1 cellular context compared by ENCODE assay signal in the genomic region with DNA sequence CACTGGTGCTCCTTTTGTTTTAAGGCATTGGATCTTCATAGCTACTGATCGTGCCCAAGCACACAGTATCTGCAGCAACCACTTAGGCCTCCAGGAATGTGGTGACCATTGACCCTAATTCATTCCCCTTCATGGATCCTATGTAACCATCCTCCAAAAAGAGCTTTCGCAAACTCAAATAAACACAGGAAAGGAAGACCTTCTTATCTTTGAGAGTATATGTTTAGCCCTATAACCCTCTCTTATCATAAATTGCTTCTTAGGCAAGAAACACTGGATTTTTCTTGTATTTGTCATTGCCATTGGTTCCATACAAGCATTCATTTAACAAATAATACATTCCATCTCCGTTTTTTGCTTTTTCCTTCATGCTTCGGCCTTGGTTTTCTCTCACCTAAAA.
TF ChIP-seq lines count a peak whose summit lies in the region.

No MANE protein-coding gene starts in this region.

TF ChIP-seq in HepG2, 621 proteins besides CTCF, POLR2A, EP300 and RAD21 (continued from another document and continues in another):
- TF ChIP-seq, protein P1, sequence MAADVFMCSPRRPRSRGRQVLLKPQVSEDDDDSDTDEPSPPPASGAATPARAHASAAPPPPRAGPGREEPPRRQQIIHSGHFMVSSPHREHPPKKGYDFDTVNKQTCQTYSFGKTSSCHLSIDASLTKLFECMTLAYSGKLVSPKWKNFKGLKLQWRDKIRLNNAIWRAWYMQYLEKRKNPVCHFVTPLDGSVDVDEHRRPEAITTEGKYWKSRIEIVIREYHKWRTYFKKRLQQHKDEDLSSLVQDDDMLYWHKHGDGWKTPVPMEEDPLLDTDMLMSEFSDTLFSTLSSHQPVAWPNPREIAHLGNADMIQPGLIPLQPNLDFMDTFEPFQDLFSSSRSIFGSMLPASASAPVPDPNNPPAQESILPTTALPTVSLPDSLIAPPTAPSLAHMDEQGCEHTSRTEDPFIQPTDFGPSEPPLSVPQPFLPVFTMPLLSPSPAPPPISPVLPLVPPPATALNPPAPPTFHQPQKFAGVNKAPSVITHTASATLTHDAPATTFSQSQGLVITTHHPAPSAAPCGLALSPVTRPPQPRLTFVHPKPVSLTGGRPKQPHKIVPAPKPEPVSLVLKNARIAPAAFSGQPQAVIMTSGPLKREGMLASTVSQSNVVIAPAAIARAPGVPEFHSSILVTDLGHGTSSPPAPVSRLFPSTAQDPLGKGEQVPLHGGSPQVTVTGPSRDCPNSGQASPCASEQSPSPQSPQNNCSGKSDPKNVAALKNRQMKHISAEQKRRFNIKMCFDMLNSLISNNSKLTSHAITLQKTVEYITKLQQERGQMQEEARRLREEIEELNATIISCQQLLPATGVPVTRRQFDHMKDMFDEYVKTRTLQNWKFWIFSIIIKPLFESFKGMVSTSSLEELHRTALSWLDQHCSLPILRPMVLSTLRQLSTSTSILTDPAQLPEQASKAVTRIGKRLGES (CRISPR knock-in tag; IDR thresholded peaks at IDR 0.05; ENCODE audit: borderline replicate concordance) = no peak
- TF ChIP-seq ZNF792 (CRISPR knock-in tag; IDR thresholded peaks at IDR 0.05) (no peak), RFX1 (IDR thresholded peaks at IDR 0.05) (no peak), MEIS1 (CRISPR knock-in tag; IDR thresholded peaks at IDR 0.05; ENCODE audit: borderline replicate concordance) (no peak), ZBTB3 (CRISPR knock-in tag; IDR thresholded peaks at IDR 0.05; ENCODE audit: borderline replicate concordance, low read depth) (0 out of 2 replicates have a peak, but pooled peaks have one; percentile 43), ZNF260 (CRISPR knock-in tag; IDR thresholded peaks at IDR 0.05; ENCODE audit: borderline replicate concordance, low read depth) (no peak), JUND (CRISPR knock-in tag; IDR thresholded peaks at IDR 0.05) (peak; percentile 64; the same call in 1 of the 2 replicates), SMAD3 (CRISPR knock-in tag; IDR thresholded peaks at IDR 0.05) (no peak), KDM5B (CRISPR knock-in tag; IDR thresholded peaks at IDR 0.05; ENCODE audit: borderline replicate concordance) (no peak), ZNF746 (CRISPR knock-in tag; IDR thresholded peaks at IDR 0.05) (no peak), ZBTB8A (CRISPR knock-in tag; IDR thresholded peaks at IDR 0.05; ENCODE audit: borderline replicate concordance, low read depth) (no peak), KDM5A (IDR thresholded peaks at IDR 0.05; ENCODE audit: borderline replicate concordance, low read length) (no peak), U2AF2 (IDR thresholded peaks at IDR 0.05; ENCODE audit: low read depth, low read length) (no peak), HDAC1 (CRISPR knock-in tag; IDR thresholded peaks at IDR 0.05) (peak; percentile 58; the same call in 1 of the 2 replicates), CBFB (CRISPR knock-in tag; IDR thresholded peaks at IDR 0.05) (0 out of 2 replicates have a peak, but pooled peaks have one; percentile 40), FOXA3 (CRISPR knock-in tag; IDR thresholded peaks at IDR 0.05) (peak; percentile 79), TEAD3 (CRISPR knock-in tag; optimal IDR thresholded peaks at IDR 0.05; ENCODE audit: borderline replicate concordance) (peak; percentile 97), ZSCAN31 (CRISPR knock-in tag; IDR thresholded peaks at IDR 0.05; ENCODE audit: low read depth) (no peak), KLF6 (CRISPR knock-in tag; IDR thresholded peaks at IDR 0.05) (no peak), ZNF143 (CRISPR knock-in tag; IDR thresholded peaks at IDR 0.05) (no peak), ZNF7 (CRISPR knock-in tag; IDR thresholded peaks at IDR 0.05) (no peak), NFYB (CRISPR knock-in tag; IDR thresholded peaks at IDR 0.05) (no peak), SALL1 (CRISPR knock-in tag; IDR thresholded peaks at IDR 0.05) (peak; percentile 67; the same call in 1 of the 2 replicates), ZNF160 (CRISPR knock-in tag; IDR thresholded peaks at IDR 0.05) (no peak), ZIK1 (CRISPR knock-in tag; IDR thresholded peaks at IDR 0.05; ENCODE audit: borderline replicate concordance, low read depth) (no peak), ZNF615 (CRISPR knock-in tag; IDR thresholded peaks at IDR 0.05; ENCODE audit: borderline replicate concordance) (no peak), TP53 (CRISPR knock-in tag; conservative IDR thresholded peaks at IDR 0.05) (no peak), ZMYM2 (CRISPR knock-in tag; IDR thresholded peaks at IDR 0.05) (no peak), MIER2 (CRISPR knock-in tag; IDR thresholded peaks at IDR 0.05) (peak; percentile 55; the same call in 1 of the 2 replicates), PPARG (CRISPR knock-in tag; conservative IDR thresholded peaks at IDR 0.05) (peak; percentile 92), ZNF768 (CRISPR knock-in tag; IDR thresholded peaks at IDR 0.05) (no peak), GABPB1 (CRISPR knock-in tag; IDR thresholded peaks at IDR 0.05) (no peak), NR2C2 (CRISPR knock-in tag; IDR thresholded peaks at IDR 0.05; ENCODE audit: borderline replicate concordance) (peak; percentile 69; the same call in 1 of the 2 replicates), HNRNPH1 (optimal IDR thresholded peaks at IDR 0.05; ENCODE audit: low read depth, low read length) (no peak), FOXJ3 (CRISPR knock-in tag; IDR thresholded peaks at IDR 0.05; ENCODE audit: borderline replicate concordance) (peak; percentile 89)
- TF ChIP-seq, protein P2, sequence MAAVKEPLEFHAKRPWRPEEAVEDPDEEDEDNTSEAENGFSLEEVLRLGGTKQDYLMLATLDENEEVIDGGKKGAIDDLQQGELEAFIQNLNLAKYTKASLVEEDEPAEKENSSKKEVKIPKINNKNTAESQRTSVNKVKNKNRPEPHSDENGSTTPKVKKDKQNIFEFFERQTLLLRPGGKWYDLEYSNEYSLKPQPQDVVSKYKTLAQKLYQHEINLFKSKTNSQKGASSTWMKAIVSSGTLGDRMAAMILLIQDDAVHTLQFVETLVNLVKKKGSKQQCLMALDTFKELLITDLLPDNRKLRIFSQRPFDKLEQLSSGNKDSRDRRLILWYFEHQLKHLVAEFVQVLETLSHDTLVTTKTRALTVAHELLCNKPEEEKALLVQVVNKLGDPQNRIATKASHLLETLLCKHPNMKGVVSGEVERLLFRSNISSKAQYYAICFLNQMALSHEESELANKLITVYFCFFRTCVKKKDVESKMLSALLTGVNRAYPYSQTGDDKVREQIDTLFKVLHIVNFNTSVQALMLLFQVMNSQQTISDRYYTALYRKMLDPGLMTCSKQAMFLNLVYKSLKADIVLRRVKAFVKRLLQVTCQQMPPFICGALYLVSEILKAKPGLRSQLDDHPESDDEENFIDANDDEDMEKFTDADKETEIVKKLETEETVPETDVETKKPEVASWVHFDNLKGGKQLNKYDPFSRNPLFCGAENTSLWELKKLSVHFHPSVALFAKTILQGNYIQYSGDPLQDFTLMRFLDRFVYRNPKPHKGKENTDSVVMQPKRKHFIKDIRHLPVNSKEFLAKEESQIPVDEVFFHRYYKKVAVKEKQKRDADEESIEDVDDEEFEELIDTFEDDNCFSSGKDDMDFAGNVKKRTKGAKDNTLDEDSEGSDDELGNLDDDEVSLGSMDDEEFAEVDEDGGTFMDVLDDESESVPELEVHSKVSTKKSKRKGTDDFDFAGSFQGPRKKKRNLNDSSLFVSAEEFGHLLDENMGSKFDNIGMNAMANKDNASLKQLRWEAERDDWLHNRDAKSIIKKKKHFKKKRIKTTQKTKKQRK (IDR thresholded peaks at IDR 0.05; ENCODE audit: low read length) = no peak
- TF ChIP-seq, protein P3, sequence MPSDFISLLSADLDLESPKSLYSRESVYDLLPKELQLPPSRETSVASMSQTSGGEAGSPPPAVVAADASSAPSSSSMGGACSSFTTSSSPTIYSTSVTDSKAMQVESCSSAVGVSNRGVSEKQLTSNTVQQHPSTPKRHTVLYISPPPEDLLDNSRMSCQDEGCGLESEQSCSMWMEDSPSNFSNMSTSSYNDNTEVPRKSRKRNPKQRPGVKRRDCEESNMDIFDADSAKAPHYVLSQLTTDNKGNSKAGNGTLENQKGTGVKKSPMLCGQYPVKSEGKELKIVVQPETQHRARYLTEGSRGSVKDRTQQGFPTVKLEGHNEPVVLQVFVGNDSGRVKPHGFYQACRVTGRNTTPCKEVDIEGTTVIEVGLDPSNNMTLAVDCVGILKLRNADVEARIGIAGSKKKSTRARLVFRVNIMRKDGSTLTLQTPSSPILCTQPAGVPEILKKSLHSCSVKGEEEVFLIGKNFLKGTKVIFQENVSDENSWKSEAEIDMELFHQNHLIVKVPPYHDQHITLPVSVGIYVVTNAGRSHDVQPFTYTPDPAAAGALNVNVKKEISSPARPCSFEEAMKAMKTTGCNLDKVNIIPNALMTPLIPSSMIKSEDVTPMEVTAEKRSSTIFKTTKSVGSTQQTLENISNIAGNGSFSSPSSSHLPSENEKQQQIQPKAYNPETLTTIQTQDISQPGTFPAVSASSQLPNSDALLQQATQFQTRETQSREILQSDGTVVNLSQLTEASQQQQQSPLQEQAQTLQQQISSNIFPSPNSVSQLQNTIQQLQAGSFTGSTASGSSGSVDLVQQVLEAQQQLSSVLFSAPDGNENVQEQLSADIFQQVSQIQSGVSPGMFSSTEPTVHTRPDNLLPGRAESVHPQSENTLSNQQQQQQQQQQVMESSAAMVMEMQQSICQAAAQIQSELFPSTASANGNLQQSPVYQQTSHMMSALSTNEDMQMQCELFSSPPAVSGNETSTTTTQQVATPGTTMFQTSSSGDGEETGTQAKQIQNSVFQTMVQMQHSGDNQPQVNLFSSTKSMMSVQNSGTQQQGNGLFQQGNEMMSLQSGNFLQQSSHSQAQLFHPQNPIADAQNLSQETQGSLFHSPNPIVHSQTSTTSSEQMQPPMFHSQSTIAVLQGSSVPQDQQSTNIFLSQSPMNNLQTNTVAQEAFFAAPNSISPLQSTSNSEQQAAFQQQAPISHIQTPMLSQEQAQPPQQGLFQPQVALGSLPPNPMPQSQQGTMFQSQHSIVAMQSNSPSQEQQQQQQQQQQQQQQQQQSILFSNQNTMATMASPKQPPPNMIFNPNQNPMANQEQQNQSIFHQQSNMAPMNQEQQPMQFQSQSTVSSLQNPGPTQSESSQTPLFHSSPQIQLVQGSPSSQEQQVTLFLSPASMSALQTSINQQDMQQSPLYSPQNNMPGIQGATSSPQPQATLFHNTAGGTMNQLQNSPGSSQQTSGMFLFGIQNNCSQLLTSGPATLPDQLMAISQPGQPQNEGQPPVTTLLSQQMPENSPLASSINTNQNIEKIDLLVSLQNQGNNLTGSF (CRISPR knock-in tag; IDR thresholded peaks at IDR 0.05) = no peak
- TF ChIP-seq, protein P4, sequence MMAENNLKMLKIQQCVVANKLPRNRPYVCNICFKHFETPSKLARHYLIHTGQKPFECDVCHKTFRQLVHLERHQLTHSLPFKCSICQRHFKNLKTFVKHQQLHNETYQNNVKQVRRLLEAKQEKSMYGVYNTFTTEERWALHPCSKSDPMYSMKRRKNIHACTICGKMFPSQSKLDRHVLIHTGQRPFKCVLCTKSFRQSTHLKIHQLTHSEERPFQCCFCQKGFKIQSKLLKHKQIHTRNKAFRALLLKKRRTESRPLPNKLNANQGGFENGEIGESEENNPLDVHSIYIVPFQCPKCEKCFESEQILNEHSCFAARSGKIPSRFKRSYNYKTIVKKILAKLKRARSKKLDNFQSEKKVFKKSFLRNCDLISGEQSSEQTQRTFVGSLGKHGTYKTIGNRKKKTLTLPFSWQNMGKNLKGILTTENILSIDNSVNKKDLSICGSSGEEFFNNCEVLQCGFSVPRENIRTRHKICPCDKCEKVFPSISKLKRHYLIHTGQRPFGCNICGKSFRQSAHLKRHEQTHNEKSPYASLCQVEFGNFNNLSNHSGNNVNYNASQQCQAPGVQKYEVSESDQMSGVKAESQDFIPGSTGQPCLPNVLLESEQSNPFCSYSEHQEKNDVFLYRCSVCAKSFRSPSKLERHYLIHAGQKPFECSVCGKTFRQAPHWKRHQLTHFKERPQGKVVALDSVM (CRISPR knock-in tag; IDR thresholded peaks at IDR 0.05) = no peak
- TF ChIP-seq, protein P5, sequence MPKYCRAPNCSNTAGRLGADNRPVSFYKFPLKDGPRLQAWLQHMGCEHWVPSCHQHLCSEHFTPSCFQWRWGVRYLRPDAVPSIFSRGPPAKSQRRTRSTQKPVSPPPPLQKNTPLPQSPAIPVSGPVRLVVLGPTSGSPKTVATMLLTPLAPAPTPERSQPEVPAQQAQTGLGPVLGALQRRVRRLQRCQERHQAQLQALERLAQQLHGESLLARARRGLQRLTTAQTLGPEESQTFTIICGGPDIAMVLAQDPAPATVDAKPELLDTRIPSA (CRISPR knock-in tag; IDR thresholded peaks at IDR 0.05; ENCODE audit: borderline replicate concordance) = no peak
- TF ChIP-seq, protein P6, sequence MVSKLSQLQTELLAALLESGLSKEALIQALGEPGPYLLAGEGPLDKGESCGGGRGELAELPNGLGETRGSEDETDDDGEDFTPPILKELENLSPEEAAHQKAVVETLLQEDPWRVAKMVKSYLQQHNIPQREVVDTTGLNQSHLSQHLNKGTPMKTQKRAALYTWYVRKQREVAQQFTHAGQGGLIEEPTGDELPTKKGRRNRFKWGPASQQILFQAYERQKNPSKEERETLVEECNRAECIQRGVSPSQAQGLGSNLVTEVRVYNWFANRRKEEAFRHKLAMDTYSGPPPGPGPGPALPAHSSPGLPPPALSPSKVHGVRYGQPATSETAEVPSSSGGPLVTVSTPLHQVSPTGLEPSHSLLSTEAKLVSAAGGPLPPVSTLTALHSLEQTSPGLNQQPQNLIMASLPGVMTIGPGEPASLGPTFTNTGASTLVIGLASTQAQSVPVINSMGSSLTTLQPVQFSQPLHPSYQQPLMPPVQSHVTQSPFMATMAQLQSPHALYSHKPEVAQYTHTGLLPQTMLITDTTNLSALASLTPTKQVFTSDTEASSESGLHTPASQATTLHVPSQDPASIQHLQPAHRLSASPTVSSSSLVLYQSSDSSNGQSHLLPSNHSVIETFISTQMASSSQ (IDR thresholded peaks at IDR 0.05; ENCODE audit: low read depth) = peak; percentile 63; the same call in 1 of the 2 replicates
- TF ChIP-seq, protein P6 (CRISPR knock-in tag; IDR thresholded peaks at IDR 0.05; ENCODE audit: borderline replicate concordance) = peak; percentile 85; the same call in 1 of the 2 replicates
